In genomic region chr5:149150457-149150856, GRCh38 we compare ENCODE assay signal across 16 cellular contexts. TPM values are rescaled to one million over a fixed set of nuclear protein-coding genes. Genes with fewer than 3 reads are reported as not detected.
A peak's percentile ranks its signal among the peaks of the same experiment; 100 is the strongest.
DNase-seq lines count a peak whose midpoint lies in the region; ATAC-seq and TF ChIP-seq lines count a peak whose summit lies in the region.
"Had no signal": no experiment of that assay in that cellular context is flagged by ENCODE, and none has a peak within 500 bp of the region (broad histone marks: within the 10 kb centered on the region; RNA-seq: fewer than 3 reads in every experiment).

No MANE protein-coding gene starts in this region.

- DNase-seq in GF-D8 (lab: John Stamatoyannopoulos, UW) (peak; percentile 15), NB4 (ENCODE audit: low read depth) (peak; percentile 51), fibroblast of pulmonary artery (ENCODE audit: low read depth) (peak; percentile 88), psoas muscle (no peak), NCI-H2029 (lab: John Stamatoyannopoulos, UW) (no peak), middle frontal gyrus (ENCODE audit: extremely low spot score, low spot score) (no peak)
- DNase-seq in effector CD8-positive, alpha-beta T cell (lab: John Stamatoyannopoulos, UW) = no peak
- DNase-seq: activated CD4-positive, alpha-beta T cell treated with anti-CD3 and anti-CD28 coated beads for 1 hour; activated CD8-positive, alpha-beta memory T cell treated with anti-CD3 and anti-CD28 coated beads, Interleukin-2, amount 10 ng/mL, durations not matched to agents 7 days and 5 days; amniotic stem cell; central memory CD4-positive, alpha-beta T cell; COR-L47; effector memory CD8-positive, alpha-beta T cell; NCI-H187 treated with DMSO at 0.1 percent for 48 hours; NCI-H510A had no signal

- peaks cover 0 to 4% of the 10 kb centered on the region in 2 donors for H3K36me3 ChIP-seq in psoas muscle (ENCODE audit: insufficient read depth in 1 of 2, low read depth in 1 of 2)

- peaks cover 50% of the 10 kb centered on the region for H3K4me1 ChIP-seq in psoas muscle

- H3K27me3 ChIP-seq in psoas muscle (ENCODE audit: insufficient read depth in 3 of 3, low read length in 2 of 3) = no peaks in the 10 kb centered on the region
- H3K27me3 ChIP-seq: SJSA1 had no signal

- H3K4me3 ChIP-seq in NB4 (ENCODE audit: low read depth, low read length) (no peak overlapping the region), fibroblast of pulmonary artery (replicated peaks; ENCODE audit: low read depth, low read length) (no peak overlapping the region), psoas muscle (no peak overlapping the region)
- H3K4me3 ChIP-seq: SJSA1 had no signal

- peaks cover 7% of the 10 kb centered on the region for H3K9me3 ChIP-seq in psoas muscle
- H3K9me3 ChIP-seq: SJSA1 had no signal

- WGBS in psoas muscle, 3 donors = 53 to 65% (median 59%) methylated on average over 5 of the region's 5 CpGs

- H3K27ac ChIP-seq in psoas muscle = peak overlapping the region; percentile 97

- TF ChIP-seq CTCF in NB4 (IDR thresholded peaks at IDR 0.05; ENCODE audit: low read depth, low read length) (no peak), fibroblast of pulmonary artery (IDR thresholded peaks at IDR 0.05; ENCODE audit: low read length, missing control alignments) (no peak), psoas muscle (IDR thresholded peaks at IDR 0.05) (no peak)

- TF ChIP-seq POLR2A in NB4 (IDR thresholded peaks at IDR 0.05; ENCODE audit: extremely low read depth, insufficient read length) = no peak

- no peak for ATAC-seq in psoas muscle
- ATAC-seq: activated CD8-positive, alpha-beta memory T cell treated with anti-CD3 and anti-CD28 coated beads, Interleukin-2, amount 10 ng/mL, durations not matched to agents 7 days and 5 days; effector memory CD8-positive, alpha-beta T cell had no signal

- intact Hi-C loops in psoas muscle (cut with DNase I) = no loop called here

RNA-seq across cellular contexts. Expression of gene ABLIM3, which starts 9.2 kb away (rescaled TPM):
- total RNA-seq in psoas muscle = 10 to 100 TPM; 34.3 to 54.5 (median 42.8) TPM
- 10 to 100 TPM; 18.7 to 35.0 (median 23.8) TPM for polyA plus RNA-seq in psoas muscle

Comparison
In these comparisons a context has a peak if more than half of its experiments do, and no peak if none do; other contexts are left out.
1. DNase-seq: peak in GF-D8 (single experiment), NB4 (single experiment) and fibroblast of pulmonary artery (single experiment); none in psoas muscle (0 of 2), effector CD8-positive, alpha-beta T cell (single experiment), NCI-H2029 (single experiment) and middle frontal gyrus (single experiment).